1 cellular context compared by ENCODE assay signal in genomic region chr10:51082857-51083256, GRCh38.
TF ChIP-seq lines count a peak whose summit lies in the region.

No MANE protein-coding gene starts in this region.

TF ChIP-seq in GM12878, 131 proteins besides CTCF, POLR2A, EP300 and RAD21 (continued from another document):
- TF ChIP-seq BCLAF1 (IDR thresholded peaks at IDR 0.05): no peak
- no peak for TF ChIP-seq HDGF (IDR thresholded peaks at IDR 0.05)
- no peak for TF ChIP-seq NFYA (IDR thresholded peaks at IDR 0.05; ENCODE audit: borderline replicate concordance, low read depth, low read length)
- no peak for TF ChIP-seq NKRF (conservative IDR thresholded peaks at IDR 0.05)
- no peak for TF ChIP-seq ZNF687 (IDR thresholded peaks at IDR 0.05)
- TF ChIP-seq RCOR1 (conservative IDR thresholded peaks at IDR 0.05; ENCODE audit: low read depth, low read length): no peak
